1 cellular context compared by ENCODE assay signal in genomic region chr6:80637312-80637711, GRCh38.
TF ChIP-seq lines count a peak whose summit lies in the region.

No MANE protein-coding gene starts in this region.

TF ChIP-seq in HCT116, 20 proteins besides CTCF, POLR2A, EP300 and RAD21 (continued from another document):
- TF ChIP-seq REST (IDR thresholded peaks at IDR 0.05; ENCODE audit: low read depth) (no peak), CEBPB (IDR thresholded peaks at IDR 0.05; ENCODE audit: low read depth) (no peak), MAX (IDR thresholded peaks at IDR 0.05) (no peak), ZFX (IDR thresholded peaks at IDR 0.05) (no peak), SIN3A (IDR thresholded peaks at IDR 0.05; ENCODE audit: low read depth) (no peak), EZH2phosphoT487 (IDR thresholded peaks at IDR 0.05; ENCODE audit: borderline replicate concordance) (no peak), YY1 (IDR thresholded peaks at IDR 0.05; ENCODE audit: extremely low read depth, insufficient replicate concordance, low read depth, low read length) (no peak), SRF (IDR thresholded peaks at IDR 0.05; ENCODE audit: low read depth) (no peak)
- TF ChIP-seq, protein P1, sequence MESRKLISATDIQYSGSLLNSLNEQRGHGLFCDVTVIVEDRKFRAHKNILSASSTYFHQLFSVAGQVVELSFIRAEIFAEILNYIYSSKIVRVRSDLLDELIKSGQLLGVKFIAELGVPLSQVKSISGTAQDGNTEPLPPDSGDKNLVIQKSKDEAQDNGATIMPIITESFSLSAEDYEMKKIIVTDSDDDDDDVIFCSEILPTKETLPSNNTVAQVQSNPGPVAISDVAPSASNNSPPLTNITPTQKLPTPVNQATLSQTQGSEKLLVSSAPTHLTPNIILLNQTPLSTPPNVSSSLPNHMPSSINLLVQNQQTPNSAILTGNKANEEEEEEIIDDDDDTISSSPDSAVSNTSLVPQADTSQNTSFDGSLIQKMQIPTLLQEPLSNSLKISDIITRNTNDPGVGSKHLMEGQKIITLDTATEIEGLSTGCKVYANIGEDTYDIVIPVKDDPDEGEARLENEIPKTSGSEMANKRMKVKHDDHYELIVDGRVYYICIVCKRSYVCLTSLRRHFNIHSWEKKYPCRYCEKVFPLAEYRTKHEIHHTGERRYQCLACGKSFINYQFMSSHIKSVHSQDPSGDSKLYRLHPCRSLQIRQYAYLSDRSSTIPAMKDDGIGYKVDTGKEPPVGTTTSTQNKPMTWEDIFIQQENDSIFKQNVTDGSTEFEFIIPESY (IDR thresholded peaks at IDR 0.05; ENCODE audit: extremely low read depth, insufficient replicate concordance, low read length), result no peak
